Comparison of ENCODE assay signal across 33 cellular contexts in genomic region chr17:53122966-53123365, GRCh38.
"Had no signal": no experiment of that assay in that cellular context is flagged by ENCODE, and none has a peak within 500 bp of the region (broad histone marks: within the 10 kb centered on the region; RNA-seq: fewer than 3 reads in every experiment).

No MANE protein-coding gene starts in this region.

- H3K4me3 ChIP-seq: adrenal gland, ascending aorta, body of pancreas, breast epithelium, cardiac muscle cell had no signal

- H3K9me3 ChIP-seq: adrenal gland, ascending aorta, body of pancreas had no signal

- H3K27me3 ChIP-seq: adrenal gland, ascending aorta, body of pancreas, brain microvascular endothelial cell, breast epithelium, cardiac muscle cell had no signal

- FAIRE-seq: astrocyte, bronchial epithelial cell had no signal

- ATAC-seq: activated naive CD4-positive, alpha-beta T cell treated with anti-CD3 and anti-CD28 coated beads, Interleukin-2, amount 50 U/mL, for 72 hours; activated naive CD8-positive, alpha-beta T cell treated with anti-CD3 and anti-CD28 coated beads, Interleukin-2, amount 50 U/mL, for 24 hours; activated T-cell treated with anti-CD3 and anti-CD28 coated beads, Interleukin-2, amount 50 U/mL, for 4 hours; activated T-cell treated with anti-CD3 and anti-CD28 coated beads, Interleukin-2, amount 50 U/mL, for 72 hours; activated T-helper 17 cell treated with anti-CD3 and anti-CD28 coated beads, Interleukin-2, amount 50 U/mL, for 72 hours; body of pancreas had no signal

- H3K4me1 ChIP-seq: adrenal gland, ascending aorta, body of pancreas, breast epithelium had no signal

- H3K27ac ChIP-seq: adrenal gland, ascending aorta, body of pancreas, brain microvascular endothelial cell, breast epithelium, cardiac muscle cell had no signal

- H3K36me3 ChIP-seq: adrenal gland, ascending aorta, brain microvascular endothelial cell, breast epithelium, cardiac muscle cell had no signal

- DNase-seq: activated effector memory CD4-positive, alpha-beta T cell treated with anti-CD3 and anti-CD28 coated beads, Interleukin-2, amount 50 U/mL, for 16 hours; activated effector memory CD4-positive, alpha-beta T cell treated with Interleukin-2 at 50 U/mL for 16 hours; activated gamma-delta T cell; activated gamma-delta T cell treated with Interleukin-2 at 50 U/mL for 16 hours; activated naive CD4-positive, alpha-beta T cell; activated naive CD4-positive, alpha-beta T cell treated with anti-CD3 and anti-CD28 coated beads for 36 hours; activated naive CD4-positive, alpha-beta T cell treated with anti-CD3 and anti-CD28 coated beads, Interleukin-2, amount 10 ng/mL, durations not matched to agents 7 days and 5 days; activated naive CD4-positive, alpha-beta T cell treated with anti-CD3 and anti-CD28 coated beads, Interleukin-2, amount 50 U/mL, for 16 hours; activated naive CD4-positive, alpha-beta T cell treated with Interleukin-2 at 50 U/mL for 16 hours; activated naive CD8-positive, alpha-beta T cell treated with anti-CD3 and anti-CD28 coated beads for 36 hours; activated naive CD8-positive, alpha-beta T cell treated with anti-CD3 and anti-CD28 coated beads, Interleukin-2, amount 10 ng/mL, durations not matched to agents 7 days and 5 days; activated naive CD8-positive, alpha-beta T cell treated with anti-CD3 and anti-CD28 coated beads, Interleukin-2, amount 50 U/mL, for 24 hours; activated T-cell treated with anti-CD3 and anti-CD28 coated beads, Interleukin-2, amount 50 U/mL, for 24 hours; activated T-cell treated with anti-CD3 and anti-CD28 coated beads, Interleukin-2, amount 50 U/mL, for 4 hours; activated T-cell treated with anti-CD3 and anti-CD28 coated beads, Interleukin-2, amount 50 U/mL, for 48 hours; activated T-cell treated with anti-CD3 and anti-CD28 coated beads, Interleukin-2, amount 50 U/mL, for 72 hours; adrenal gland; amniotic stem cell; amygdala; anterior cingulate cortex; aorta; body of pancreas; brain microvascular endothelial cell; caudate nucleus; central memory CD4-positive, alpha-beta T cell; cerebellar nuclear complex had no signal
